19 cellular contexts compared by ENCODE assay signal in the genomic region with DNA sequence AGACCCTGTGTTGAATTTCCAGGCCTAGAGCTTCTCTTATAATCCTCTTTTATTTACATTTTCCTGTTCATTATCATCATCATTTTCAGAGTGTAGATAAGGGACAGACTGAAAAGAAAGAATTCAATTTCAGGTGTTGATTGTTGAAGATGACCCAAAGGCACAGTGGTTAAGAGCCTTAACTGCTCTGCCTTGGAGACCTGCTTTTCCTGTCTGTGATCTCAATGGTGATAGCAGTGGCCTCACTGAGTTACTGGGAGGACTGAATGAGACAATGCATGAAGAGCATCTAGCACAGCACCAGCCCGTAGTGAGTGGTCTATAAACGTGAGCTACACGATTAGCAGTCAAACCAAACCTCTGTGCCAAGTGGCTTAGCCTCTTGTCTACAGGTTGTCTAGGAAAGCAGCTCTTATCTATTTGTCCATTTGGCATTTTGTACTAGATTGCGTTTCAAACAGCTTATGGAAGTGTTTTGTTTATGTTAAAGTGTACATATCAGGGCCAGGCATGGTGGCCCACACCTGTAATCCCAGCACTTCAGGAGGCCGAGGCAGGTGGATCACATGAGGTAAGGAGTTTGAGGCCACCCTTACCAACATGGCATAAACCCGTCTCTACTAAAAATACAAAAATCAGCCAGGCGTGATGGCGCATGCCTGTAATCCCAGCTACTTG. TPM values are rescaled to one million over a fixed set of nuclear protein-coding genes. Genes with fewer than 3 reads are reported as not detected.
DNase-seq lines count a peak whose midpoint lies in the region; FAIRE-seq and TF ChIP-seq lines count a peak whose summit lies in the region.
"Had no signal": no experiment of that assay in that cellular context is flagged by ENCODE, and none has a peak within 500 bp of the region (broad histone marks: within the 10 kb centered on the region; RNA-seq: fewer than 3 reads in every experiment).

No MANE protein-coding gene starts in this region.

- H3K27me3 Mint-ChIP-seq in progenitor cell of endocrine pancreas: no peaks in the 10 kb centered on the region

- H3K4me1 ChIP-seq in endothelial cell of umbilical vein (ENCODE audit: control insufficient read depth, extremely low read depth, insufficient read depth, low read length) (no peaks in the 10 kb centered on the region), tibial artery (peaks cover 0 to 10% (median 6%) of the 10 kb centered on the region in 4 donors)
- H3K4me1 ChIP-seq: A549 had no signal

- H3K9me3 Mint-ChIP-seq in progenitor cell of endocrine pancreas (ENCODE audit: low read depth): no peaks in the 10 kb centered on the region
- H3K9me3 Mint-ChIP-seq: CD8-positive, alpha-beta T cell had no signal

- DNase-seq in SIG-M5 treated with dmso at 0.1 percent for 504 hours (lab: John Stamatoyannopoulos, UW; ENCODE audit: unreplicated experiment) (peak; percentile 10), SIG-M5 (lab: John Stamatoyannopoulos, UW) (no peak), NCI-H2029 treated with DMSO at 0.1 percent for 48 hours (lab: John Stamatoyannopoulos, UW) (peak; percentile 93), endothelial cell of umbilical vein (ENCODE audit: low read depth, low spot score) (no peak), progenitor cell of endocrine pancreas (ENCODE audit: low spot score, unreplicated experiment) (no peak), 8988T (no peak), tibial artery (no peak)
- DNase-seq in activated CD4-positive, alpha-beta T cell treated with anti-CD3 and anti-CD28 coated beads for 48 hours: no peak
- DNase-seq: Calu3; CD8-positive, alpha-beta T cell; DMS53; KBM-7; NCI-H1105 treated with DMSO at 0.1 percent for 48 hours; NCI-H187 treated with DMSO at 0.1 percent for 48 hours; NCI-H2171 treated with DMSO at 0.1 percent for 48 hours; NCI-H446; SHP77 had no signal

- H3K4me3 ChIP-seq in endothelial cell of umbilical vein (replicated peaks in 1 of 3; ENCODE audit: insufficient read depth in 1 of 3, low read depth in 1 of 3, low read length in 3 of 3): no peak overlapping the region
- no peak overlapping the region for H3K4me3 ChIP-seq in tibial artery
- H3K4me3 ChIP-seq: A549 had no signal

- no TSS peak for BruUV-seq in endothelial cell of umbilical vein (replicated peaks; lab: Mats Ljungman, UMichigan)

- CTCF ChIA-PET in endothelial cell of umbilical vein (lab: Charles Lee): interaction anchor here (3.8 kb wide), 1 partner anchor 17 kb away, joined by 18 read pairs; no protein-coding TSS in a partner anchor

- no peak overlapping the region for H3K4me3 Mint-ChIP-seq in progenitor cell of endocrine pancreas (ENCODE audit: low read depth)
- H3K4me3 Mint-ChIP-seq: CD8-positive, alpha-beta T cell had no signal

- no peak overlapping the region for H3K9ac ChIP-seq in endothelial cell of umbilical vein (replicated peaks; ENCODE audit: extremely low read depth, insufficient read depth, low read length)

- H3K27me3 ChIP-seq in endothelial cell of umbilical vein (ENCODE audit: control insufficient read depth in 2 of 2, insufficient read depth in 2 of 2, low read length in 2 of 2) (no peaks in the 10 kb centered on the region), tibial artery (no peaks in the 10 kb centered on the region)

- TF ChIP-seq POLR2A in endothelial cell of umbilical vein (IDR thresholded peaks at IDR 0.05; ENCODE audit: low read depth, low read length): no peak

- H3K9me1 ChIP-seq in endothelial cell of umbilical vein (replicated peaks; ENCODE audit: control insufficient read depth, extremely low read depth, insufficient read depth, low read length): no peaks in the 10 kb centered on the region

- no peak overlapping the region for H3K4me2 ChIP-seq in endothelial cell of umbilical vein (ENCODE audit: insufficient read depth, low read length)
- H3K4me2 ChIP-seq: A549 had no signal

- peak; percentile 18 for FAIRE-seq in endothelial cell of umbilical vein (lab: Jason Lieb, UNC)
- FAIRE-seq: A549, RCC 7860 had no signal

- H3K27ac ChIP-seq in endothelial cell of umbilical vein (ENCODE audit: insufficient read depth, low read depth, low read length): no peak overlapping the region
- no peak overlapping the region for H3K27ac ChIP-seq in tibial artery
- H3K27ac ChIP-seq: A549 had no signal

- H3K9me3 ChIP-seq in endothelial cell of umbilical vein (replicated peaks; ENCODE audit: control insufficient read depth, insufficient read depth, low read length) (no peaks in the 10 kb centered on the region), tibial artery (no peaks in the 10 kb centered on the region)
- H3K9me3 ChIP-seq: A549 had no signal

- peaks cover 21% of the 10 kb centered on the region for H3K36me3 Mint-ChIP-seq in progenitor cell of endocrine pancreas (ENCODE audit: insufficient read depth)

- H3K4me1 Mint-ChIP-seq in progenitor cell of endocrine pancreas (ENCODE audit: low read depth): peaks cover 9% of the 10 kb centered on the region

- no peak for TF ChIP-seq CTCF in endothelial cell of umbilical vein (IDR thresholded peaks at IDR 0.05; ENCODE audit: extremely low read depth in 1 of 2, insufficient read depth in 1 of 2, low read depth in 1 of 2, low read length in 2 of 2)
- no peak for TF ChIP-seq CTCF in progenitor cell of endocrine pancreas (IDR thresholded peaks at IDR 0.05; ENCODE audit: unreplicated experiment)
- TF ChIP-seq CTCF in tibial artery (IDR thresholded peaks at IDR 0.05): no peak

- dilution Hi-C loops in endothelial cell of umbilical vein (cut with MboI; ENCODE audit: extremely low pct_ligation_motif_present, low sequenced_read_pairs): no loop called here

- no peaks in the 10 kb centered on the region for H3K79me2 ChIP-seq in endothelial cell of umbilical vein (ENCODE audit: control insufficient read depth, insufficient read depth, low read length)

- H2AFZ ChIP-seq in endothelial cell of umbilical vein (ENCODE audit: low read depth, low read length): no peak overlapping the region

- H3K27ac Mint-ChIP-seq in progenitor cell of endocrine pancreas: peak overlapping the region; percentile 20
- H3K27ac Mint-ChIP-seq: CD8-positive, alpha-beta T cell had no signal

- POLR2A ChIA-PET in endothelial cell of umbilical vein (lab: Charles Lee): no interaction called here

- peaks cover 13 to 28% of the 10 kb centered on the region in 2 experiments for H3K36me3 ChIP-seq in endothelial cell of umbilical vein (ENCODE audit: control insufficient read depth in 2 of 2, extremely low read depth in 1 of 2, insufficient read depth in 2 of 2, low read length in 2 of 2)
- H3K36me3 ChIP-seq in tibial artery: peaks cover 45 to 92% (median 89%) of the 10 kb centered on the region in 3 donors

- no peaks in the 10 kb centered on the region for H4K20me1 ChIP-seq in endothelial cell of umbilical vein (replicated peaks; ENCODE audit: control insufficient read depth, extremely low read depth, insufficient read depth, low read length)

- intact Hi-C loops in endothelial cell of umbilical vein (cut with micrococcal nuclease) (no loop called here), tibial artery (cut with DNase I; ENCODE audit: low total_unique reads) (no loop called here)

TF ChIP-seq in endothelial cell of umbilical vein, 7 proteins besides CTCF, POLR2A, EP300 and RAD21:
- TF ChIP-seq JUN (IDR thresholded peaks at IDR 0.05; ENCODE audit: borderline replicate concordance, insufficient read depth, insufficient read length, low read depth) (no peak), MYC (IDR thresholded peaks at IDR 0.05; ENCODE audit: low read depth, low read length) (no peak), FOS (IDR thresholded peaks at IDR 0.05; ENCODE audit: borderline replicate concordance, insufficient read depth, low read length) (no peak), GATA2 (IDR thresholded peaks at IDR 0.05; ENCODE audit: insufficient read depth, insufficient read length, low read depth, low read length) (no peak), EZH2 (IDR thresholded peaks at IDR 0.05; ENCODE audit: borderline replicate concordance, low read depth, low read length, severe bottlenecking) (no peak), MAX (IDR thresholded peaks at IDR 0.05; ENCODE audit: insufficient read depth, insufficient read length) (no peak), POLR2AphosphoS5 (IDR thresholded peaks at IDR 0.05; ENCODE audit: insufficient read depth, low read depth, low read length) (no peak)

RNA-seq across cellular contexts. Expression of gene SETD7, which starts 41.5 kb away (rescaled TPM):
- total RNA-seq in endothelial cell of umbilical vein (36.4 and 39.9 TPM in 2 replicates), progenitor cell of endocrine pancreas (11.9 and 13.8 TPM in 2 replicates)
- polyA plus RNA-seq in endothelial cell of umbilical vein: 11.7 and 18.8 TPM in 2 replicates
- polyA plus RNA-seq in endothelial cell of umbilical vein (2011; cell fraction: cytosol; rRNA removed): 13.2 and 14.9 TPM in 2 replicates
- polyA plus RNA-seq in endothelial cell of umbilical vein (2011; cell fraction: nucleus; rRNA removed): 14.8 and 15.7 TPM in 2 replicates
- polyA plus RNA-seq in endothelial cell of umbilical vein (2012): 30.1 and 38.2 TPM in 2 replicates
- 48.9 and 51.7 TPM in 2 replicates for polyA minus RNA-seq in endothelial cell of umbilical vein
- 25.0 TPM for polyA minus RNA-seq in endothelial cell of umbilical vein (2011; cell fraction: cytosol; rRNA and poly(A)+ RNA removed)
- 19.5 and 23.6 TPM in 2 replicates for polyA minus RNA-seq in endothelial cell of umbilical vein (2011; cell fraction: nucleus; rRNA and poly(A)+ RNA removed)

Comparison
In these comparisons a context has a peak if more than half of its experiments do, and no peak if none do; other contexts are left out.
1. DNase-seq: peak in SIG-M5 treated with dmso at 0.1 percent for 504 hours (single experiment) and NCI-H2029 treated with DMSO at 0.1 percent for 48 hours (single experiment); none in SIG-M5 (single experiment), endothelial cell of umbilical vein (single experiment), progenitor cell of endocrine pancreas (single experiment), activated CD4-positive, alpha-beta T cell treated with anti-CD3 and anti-CD28 coated beads for 48 hours (single experiment), 8988T (single experiment) and tibial artery (0 of 2).